Comparison of ENCODE assay signal across 1 cellular context in the genomic region with DNA sequence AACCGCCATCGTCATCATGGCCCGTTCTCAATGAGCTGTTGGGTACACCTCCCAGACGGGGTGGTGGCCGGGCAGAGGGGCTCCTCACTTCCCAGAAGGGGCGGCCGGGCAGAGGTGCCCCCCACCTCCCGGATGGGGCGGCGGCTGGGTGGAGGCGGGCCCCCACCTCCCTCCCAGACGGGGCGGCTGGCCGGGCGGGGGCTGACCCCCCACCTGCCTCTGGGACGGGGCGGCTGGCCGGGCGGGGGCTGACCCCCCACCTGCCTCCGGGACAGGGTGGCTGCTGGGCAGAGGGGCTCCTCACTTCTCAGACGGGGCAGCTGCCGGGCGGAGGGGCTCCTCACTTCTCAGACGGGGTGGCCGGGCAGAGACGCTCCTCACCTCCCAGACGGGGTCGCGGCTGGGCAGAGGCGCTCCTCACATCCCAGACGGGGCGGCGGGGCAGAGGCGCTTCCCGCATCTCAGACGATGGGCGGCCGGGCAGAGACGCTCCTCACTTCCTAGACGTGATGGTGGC. TPM values are rescaled to one million over a fixed set of nuclear protein-coding genes. Genes with fewer than 3 reads are reported as not detected.
"Had no signal": no experiment of that assay in that cellular context is flagged by ENCODE, and none has a peak within 500 bp of the region (broad histone marks: within the 10 kb centered on the region; RNA-seq: fewer than 3 reads in every experiment).

No MANE protein-coding gene starts in this region.

RNA-seq across cellular contexts. Expression of a gene that starts 29.2 kb away (rescaled TPM):
- total RNA-seq: activated CD8-positive, alpha-beta T cell treated with anti-CD3 and anti-CD28 coated beads for 36 hours had no signal
